In genomic region chr22:31629741-31630184, GRCh38 we compare ENCODE assay signal across 8 cellular contexts. TPM values are rescaled to one million over a fixed set of nuclear protein-coding genes. Genes with fewer than 3 reads are reported as not detected.
DNase-seq lines count a peak whose midpoint lies in the region; ATAC-seq and TF ChIP-seq lines count a peak whose summit lies in the region.

No MANE protein-coding gene starts in this region.

- peak overlapping the region; percentile 81 for H3K4me3 ChIP-seq in testis

- peaks cover 18% of the 10 kb centered on the region for H3K36me3 Mint-ChIP-seq in activated CD4-positive, alpha-beta T cell treated with anti-CD3 and anti-CD28 coated beads, Interleukin-2, amount 10 ng/mL, durations not matched to agents 24 days and 14 days (ENCODE audit: low read depth)

- ATAC-seq in GM21360 (IDR thresholded peaks at IDR 0.05; ENCODE audit: unreplicated experiment): no peak

- H3K27me3 Mint-ChIP-seq in activated CD4-positive, alpha-beta T cell treated with anti-CD3 and anti-CD28 coated beads, Interleukin-2, amount 10 ng/mL, durations not matched to agents 24 days and 14 days: no peaks in the 10 kb centered on the region

- H3K4me1 Mint-ChIP-seq in activated CD4-positive, alpha-beta T cell treated with anti-CD3 and anti-CD28 coated beads, Interleukin-2, amount 10 ng/mL, durations not matched to agents 24 days and 14 days: peaks cover 33% of the 10 kb centered on the region

- peaks cover 51% of the 10 kb centered on the region for H3K4me1 ChIP-seq in testis

- intact Hi-C loops in activated CD4-positive, alpha-beta T cell treated with anti-CD3 and anti-CD28 coated beads, Interleukin-2, amount 10 ng/mL, durations not matched to agents 24 days and 14 days (cut with micrococcal nuclease): loop anchor here (1.0 to 5.0 kb wide), 6 partner anchors 47 to 337 kb away; partner anchors contain the start of genes EIF4ENIF1, PIK3IP1 and SFI1
- intact Hi-C loops in testis (cut with DNase I; ENCODE audit: low total_unique reads): loop anchor here (10.0 kb wide), 1 partner anchor 65 kb away; no protein-coding TSS in a partner anchor

- 29 to 34% (median 32%) methylated on average over 13 to 14 of the region's 14 CpGs for WGBS in adipose tissue, 3 donors
- 16 to 28% methylated on average over 2 to 14 of the region's 14 CpGs for WGBS in testis, 2 donors

- TF ChIP-seq POLR2A in testis (IDR thresholded peaks at IDR 0.05): no peak

- peak overlapping the region; percentile 90 for H3K4me3 Mint-ChIP-seq in activated CD4-positive, alpha-beta T cell treated with anti-CD3 and anti-CD28 coated beads, Interleukin-2, amount 10 ng/mL, durations not matched to agents 24 days and 14 days

- no peaks in the 10 kb centered on the region for H3K27me3 ChIP-seq in layer of hippocampus (ENCODE audit: control insufficient read depth, insufficient read depth, low read length)
- H3K27me3 ChIP-seq in testis: no peaks in the 10 kb centered on the region

- no peaks in the 10 kb centered on the region for H3K9me3 ChIP-seq in testis

- peak overlapping the region; percentile 30 for H3K27ac Mint-ChIP-seq in activated CD4-positive, alpha-beta T cell treated with anti-CD3 and anti-CD28 coated beads, Interleukin-2, amount 10 ng/mL, durations not matched to agents 24 days and 14 days

- no peaks in the 10 kb centered on the region for H3K9me3 Mint-ChIP-seq in activated CD4-positive, alpha-beta T cell treated with anti-CD3 and anti-CD28 coated beads, Interleukin-2, amount 10 ng/mL, durations not matched to agents 24 days and 14 days

- H3K36me3 ChIP-seq in testis (ENCODE audit: low read depth, missing control alignments): no peaks in the 10 kb centered on the region

- no peak for DNase-seq in activated CD4-positive, alpha-beta T cell treated with anti-CD3 and anti-CD28 coated beads, Interleukin-2, amount 10 ng/mL, durations not matched to agents 24 days and 14 days
- DNase-seq in activated CD4-positive, alpha-beta T cell treated with anti-CD3 and anti-CD28 coated beads, Interleukin-2, amount 50 U/mL, for 4 hours: no peak
- DNase-seq in testis (no peak), NCI-H1694 (lab: John Stamatoyannopoulos, UW) (no peak)
- no peak for DNase-seq in stimulated activated CD4-positive, alpha-beta T cell treated with anti-CD3 and anti-CD28 coated beads, Interleukin-2, amount 100 ng/mL, for 24 hours

- TF ChIP-seq CTCF in testis (IDR thresholded peaks at IDR 0.05): no peak

- H3K27ac ChIP-seq in adipose tissue (ENCODE audit: low read depth, low read length): peak overlapping the region; percentile 91
- H3K27ac ChIP-seq in layer of hippocampus (ENCODE audit: low read depth, low read length): peak overlapping the region; percentile 77
- H3K27ac ChIP-seq in testis: peak overlapping the region; percentile 57 to 85

RNA-seq across cellular contexts. Expression of gene PISD, which starts 32.3 kb away (rescaled TPM):
- total RNA-seq in activated CD4-positive, alpha-beta T cell treated with anti-CD3 and anti-CD28 coated beads, Interleukin-2, amount 10 ng/mL, durations not matched to agents 24 days and 14 days: 44.9 and 52.1 TPM in 2 replicates
- polyA plus RNA-seq in adipose tissue (10 to 100 TPM; 23.0 to 89.4 (median 43.0) TPM), testis (ENCODE audit: insufficient read depth, low read depth, low replicate concordance) (93.5 TPM)
- total RNA-seq in testis: 100 to 1,000 TPM; 120 to 126 TPM
